Comparison of ENCODE assay signal across 18 cellular contexts in genomic region chr15:101024709-101025108, GRCh38.
DNase-seq lines count a peak whose midpoint lies in the region; ATAC-seq and TF ChIP-seq lines count a peak whose summit lies in the region.
"Had no signal": no experiment of that assay in that cellular context is flagged by ENCODE, and none has a peak within 500 bp of the region (broad histone marks: within the 10 kb centered on the region; RNA-seq: fewer than 3 reads in every experiment).

No MANE protein-coding gene starts in this region.

- no peak for TF ChIP-seq POLR2A in adrenal gland (IDR thresholded peaks at IDR 0.05)
- TF ChIP-seq POLR2A in heart left ventricle (IDR thresholded peaks at IDR 0.05) = no peak
- TF ChIP-seq POLR2A in testis (IDR thresholded peaks at IDR 0.05) = no peak

- 83 to 90% (median 87%) methylated on average over 8 to 15 of the region's 15 CpGs for WGBS in adrenal gland, 4 donors
- WGBS in heart left ventricle, 4 donors = 79 to 92% (median 91%) methylated on average over 15 of the region's 15 CpGs
- 87 to 91% methylated on average over 9 to 15 of the region's 15 CpGs for WGBS in testis, 2 donors

- H3K4me3 ChIP-seq in adrenal gland (no peak overlapping the region), heart left ventricle (no peak overlapping the region), testis (no peak overlapping the region)
- H3K4me3 ChIP-seq: thyroid gland had no signal

- peaks cover 56% of the 10 kb centered on the region for H3K4me1 Mint-ChIP-seq in neural crest cell
- H3K4me1 Mint-ChIP-seq: activated B cell treated with CpG ODN at 0.5 μM for 24 hours; CD4-positive, CD25-positive, alpha-beta regulatory T cell had no signal

- H3K9me3 ChIP-seq in adrenal gland (replicated peaks in 1 of 3) = no peaks in the 10 kb centered on the region
- H3K9me3 ChIP-seq in heart left ventricle = no peaks in the 10 kb centered on the region
- H3K9me3 ChIP-seq in testis = no peaks in the 10 kb centered on the region
- H3K9me3 ChIP-seq: thyroid gland had no signal

- H3K27ac Mint-ChIP-seq in neural crest cell (ENCODE audit: unreplicated experiment) = peak overlapping the region; percentile 62
- H3K27ac Mint-ChIP-seq: activated B cell treated with CpG ODN at 0.5 μM for 24 hours; CD4-positive, CD25-positive, alpha-beta regulatory T cell had no signal

- TF ChIP-seq CTCF in adrenal gland (IDR thresholded peaks at IDR 0.05) (no peak), heart left ventricle (IDR thresholded peaks at IDR 0.05) (no peak), neural crest cell (conservative IDR thresholded peaks at IDR 0.05) (no peak), testis (IDR thresholded peaks at IDR 0.05) (no peak)

- no peak for ATAC-seq in heart left ventricle
- ATAC-seq in GM18867 (IDR thresholded peaks at IDR 0.05; ENCODE audit: unreplicated experiment) = no peak

- H3K4me3 Mint-ChIP-seq in neural crest cell = no peak overlapping the region
- H3K4me3 Mint-ChIP-seq: activated B cell treated with CpG ODN at 0.5 μM for 24 hours; CD4-positive, CD25-positive, alpha-beta regulatory T cell had no signal

- H3K4me1 ChIP-seq in adrenal gland (replicated peaks in 1 of 2) (peaks cover 0 to 8% of the 10 kb centered on the region in 2 donors), heart left ventricle (peaks cover 0 to 35% (median 15%) of the 10 kb centered on the region in 12 donors), testis (peaks cover 51% of the 10 kb centered on the region)
- H3K4me1 ChIP-seq: thyroid gland had no signal

- H3K36me3 ChIP-seq in adrenal gland (replicated peaks in 1 of 2) (peaks cover 0 to 7% of the 10 kb centered on the region in 2 donors), heart left ventricle (peaks cover 0 to 55% (median 8%) of the 10 kb centered on the region in 9 donors), testis (ENCODE audit: low read depth, missing control alignments) (no peaks in the 10 kb centered on the region)
- H3K36me3 ChIP-seq: thyroid gland had no signal

- H3K27ac ChIP-seq in adrenal gland (peak overlapping the region in 3 of 5 donors; percentile 30 to 81 (median 77)), heart left ventricle (peak overlapping the region; percentile 35 to 78 (median 62)), testis (peak overlapping the region; percentile 63 to 65)
- H3K27ac ChIP-seq: thyroid gland had no signal

- DNase-seq in adrenal gland = peak in 3 of 7 donors; percentile 4 to 50 (median 20)
- DNase-seq in heart left ventricle = peak in 1 of 5 donors; percentile 14
- DNase-seq in neural crest cell (ENCODE audit: low read depth, low spot score) = no peak
- peak; percentile 8 for DNase-seq in testis
- DNase-seq in effector CD8-positive, alpha-beta T cell (lab: John Stamatoyannopoulos, UW) = no peak
- DNase-seq in DMS153 treated with DMSO at 0.1 percent for 48 hours (lab: John Stamatoyannopoulos, UW; ENCODE audit: unreplicated experiment) = no peak
- DNase-seq in NCI-H226 = no peak
- DNase-seq: activated B cell treated with CpG ODN at 0.5 μM for 24 hours; activated T-cell treated with anti-CD3 and anti-CD28 coated beads, Interleukin-2, amount 50 U/mL, for 1 hour; CD4-positive, CD25-positive, alpha-beta regulatory T cell; cortex of kidney; EL; hippocampal formation; NCI-H2107; NCI-H748 treated with DMSO at 0.1 percent for 48 hours; T-helper 1 cell; thyroid gland had no signal

- intact Hi-C loops in adrenal gland (cut with DNase I) = loop anchor here in 1 of 2 donors (5.0 kb wide), 1 partner anchor 58 kb away; no protein-coding TSS in a partner anchor
- intact Hi-C loops in heart left ventricle (cut with DNase I) = loop anchor here in 1 of 10 donors (5.0 kb wide), 1 partner anchor 43 kb away; no protein-coding TSS in a partner anchor
- intact Hi-C loops in testis (cut with DNase I; ENCODE audit: low total_unique reads) = no loop called here

- no peaks in the 10 kb centered on the region for H3K27me3 ChIP-seq in adrenal gland
- no peaks in the 10 kb centered on the region for H3K27me3 ChIP-seq in heart left ventricle
- no peaks in the 10 kb centered on the region for H3K27me3 ChIP-seq in testis
- H3K27me3 ChIP-seq: thyroid gland had no signal

- H3K36me3 Mint-ChIP-seq in neural crest cell (ENCODE audit: low read depth) = no peaks in the 10 kb centered on the region
- H3K36me3 Mint-ChIP-seq: CD4-positive, CD25-positive, alpha-beta regulatory T cell had no signal

- H3K9me3 Mint-ChIP-seq in neural crest cell = no peaks in the 10 kb centered on the region
- H3K9me3 Mint-ChIP-seq: activated B cell treated with CpG ODN at 0.5 μM for 24 hours; CD4-positive, CD25-positive, alpha-beta regulatory T cell had no signal

- peaks cover 4% of the 10 kb centered on the region for H3K27me3 Mint-ChIP-seq in neural crest cell (ENCODE audit: low read depth)
- H3K27me3 Mint-ChIP-seq: activated B cell treated with CpG ODN at 0.5 μM for 24 hours had no signal
